In genomic region chr11:115892016-115892415, GRCh38 we compare ENCODE assay signal across 18 cellular contexts.
"Had no signal": no experiment of that assay in that cellular context is flagged by ENCODE, and none has a peak within 500 bp of the region (broad histone marks: within the 10 kb centered on the region; RNA-seq: fewer than 3 reads in every experiment).

No MANE protein-coding gene starts in this region.

- H3K9me3 ChIP-seq: body of pancreas had no signal

- H3K27me3 ChIP-seq: body of pancreas had no signal

- H3K4me1 ChIP-seq: body of pancreas had no signal

- H3K4me3 ChIP-seq: body of pancreas, K562 had no signal

- DNase-seq: activated CD4-positive, alpha-beta memory T cell treated with anti-CD3 and anti-CD28 coated beads for 36 hours; activated CD4-positive, alpha-beta T cell treated with anti-CD3 and anti-CD28 coated beads, Interleukin-2, amount 10 ng/mL, durations not matched to agents 7 days and 5 days; activated CD4-positive, CD25-positive, alpha-beta regulatory T cell treated with anti-CD3 and anti-CD28 coated beads, Interleukin-2, amount 50 U/mL, for 72 hours; activated CD8-positive, alpha-beta memory T cell treated with anti-CD3 and anti-CD28 coated beads for 24 hours; activated gamma-delta T cell treated with Interleukin-2 at 50 U/mL for 16 hours; activated naive CD4-positive, alpha-beta T cell treated with anti-CD3 and anti-CD28 coated beads, Interleukin-2, amount 10 ng/mL, durations not matched to agents 7 days and 5 days; activated naive CD8-positive, alpha-beta T cell treated with anti-CD3 and anti-CD28 coated beads for 36 hours; activated T-cell treated with anti-CD3 and anti-CD28 coated beads for 4 hours; activated T-cell treated with anti-CD3 and anti-CD28 coated beads, Interleukin-2, amount 50 U/mL, for 48 hours; body of pancreas; Karpas-422; NCI-H1048; NCI-H2171 treated with DMSO at 0.1 percent for 48 hours; NCI-H226; NCI-H526; Right ventricle myocardium superior had no signal

- H3K27ac ChIP-seq: body of pancreas, RWPE1 had no signal
